Comparison of ENCODE assay signal across 13 cellular contexts in genomic region chr4:127870688-127871087, GRCh38. TPM values are rescaled to one million over a fixed set of nuclear protein-coding genes. Genes with fewer than 3 reads are reported as not detected.
DNase-seq lines count a peak whose midpoint lies in the region; ATAC-seq and TF ChIP-seq lines count a peak whose summit lies in the region.
"Had no signal": no experiment of that assay in that cellular context is flagged by ENCODE, and none has a peak within 500 bp of the region (broad histone marks: within the 10 kb centered on the region; RNA-seq: fewer than 3 reads in every experiment).

No MANE protein-coding gene starts in this region.

- H3K9me3 ChIP-seq in HEK293 (ENCODE audit: control insufficient read depth, insufficient read depth, low read depth, low read length) (no peaks in the 10 kb centered on the region), sigmoid colon (no peaks in the 10 kb centered on the region)

- peak overlapping the region in 2 of 5 experiments; percentile 48 to 49 for H3K4me3 Mint-ChIP-seq in brain
- H3K4me3 Mint-ChIP-seq: activated T-cell treated with anti-CD3 and anti-CD28 coated beads, Interleukin-2, amount 50 U/mL, for 24 hours; T-helper 2 cell treated with Interferon-gamma antibody and Interleukin-4, amounts not matched to agents 5 μg/mL and 100 μg/mL, for 36 hours had no signal

- peaks cover 0 to under 1% of the 10 kb centered on the region in 2 experiments; a peak in 1 of 3 replicates for H3K36me3 ChIP-seq in HEK293 (ENCODE audit: control insufficient read depth in 2 of 2, insufficient read depth in 1 of 2, low read length in 2 of 2)
- H3K36me3 ChIP-seq in sigmoid colon, result no peaks in the 10 kb centered on the region

- peaks cover 9% of the 10 kb centered on the region for H3K4me1 Mint-ChIP-seq in brain

- H3K27ac Mint-ChIP-seq in brain, result peak overlapping the region in 3 of 5 experiments; percentile 34 to 90 (median 75)
- H3K27ac Mint-ChIP-seq: activated T-cell treated with anti-CD3 and anti-CD28 coated beads, Interleukin-2, amount 50 U/mL, for 24 hours; T-helper 2 cell treated with Interferon-gamma antibody and Interleukin-4, amounts not matched to agents 5 μg/mL and 100 μg/mL, for 36 hours had no signal

- CTCF ChIA-PET in HEK293 (lab: Yijun Ruan, JAX), result interaction anchor here (0.8 kb wide), 1 partner anchor 24 kb away, joined by 5 read pairs; no protein-coding TSS in a partner anchor

- POLR2A ChIA-PET in HEK293 (lab: Yijun Ruan, JAX), result no interaction called here

- intact Hi-C loops in sigmoid colon (cut with DNase I), result loop anchor here (10.0 kb wide), 1 partner anchor 236 kb away; the partner anchor contains the start of gene INTU

- no peak for ATAC-seq in HG03139 (IDR thresholded peaks at IDR 0.05; ENCODE audit: unreplicated experiment)

- H3K27ac ChIP-seq in HEK293 (ENCODE audit: extremely low read depth, low read depth, low read length) (no peak overlapping the region), sigmoid colon (peak overlapping the region in 1 of 4 donors; percentile 10)

- in situ Hi-C loops in KBM-7 (cut with MboI; ENCODE audit: low pct_unique_long_range_greater_than_20kb, low sequenced_read_pairs), result no loop called here

- H3K36me3 Mint-ChIP-seq in brain, result peaks cover 4% of the 10 kb centered on the region

- TF ChIP-seq CTCF in HEK293 (tag by site-specific recombination; IDR thresholded peaks at IDR 0.05), result no peak
- TF ChIP-seq CTCF in brain (conservative IDR thresholded peaks at IDR 0.05), result no peak
- TF ChIP-seq CTCF in sigmoid colon (IDR thresholded peaks at IDR 0.05), result no peak

- 71 to 84% methylated on average over 3 of the region's 3 CpGs for WGBS in sigmoid colon, 2 donors

- no peaks in the 10 kb centered on the region for H3K27me3 Mint-ChIP-seq in brain
- H3K27me3 Mint-ChIP-seq: activated T-cell treated with anti-CD3 and anti-CD28 coated beads, Interleukin-2, amount 50 U/mL, for 24 hours had no signal

- H3K9me3 Mint-ChIP-seq in brain, result peaks cover 0 to 9% (median 4%) of the 10 kb centered on the region in 5 experiments
- H3K9me3 Mint-ChIP-seq: activated T-cell treated with anti-CD3 and anti-CD28 coated beads, Interleukin-2, amount 50 U/mL, for 24 hours had no signal

- no peaks in the 10 kb centered on the region for H3K27me3 ChIP-seq in sigmoid colon

- DNase-seq in A172 (ENCODE audit: low spot score) (peak; percentile 65), hepatic stellate cell (ENCODE audit: low spot score) (peak; percentile 37), sigmoid colon (no peak), KBM-7 (no peak)
- DNase-seq in activated CD4-positive, alpha-beta T cell treated with anti-CD3 and anti-CD28 coated beads for 48 hours, result no peak
- DNase-seq: activated T-cell treated with anti-CD3 and anti-CD28 coated beads, Interleukin-2, amount 50 U/mL, for 24 hours; midbrain; NCI-H748 treated with DMSO at 0.1 percent for 48 hours; stimulated activated naive CD4-positive, alpha-beta T cell had no signal

- H3K4me1 ChIP-seq in HEK293 (ENCODE audit: control insufficient read depth, insufficient read depth, low read length), result no peaks in the 10 kb centered on the region
- peaks cover 0 to 13% (median 4%) of the 10 kb centered on the region in 4 donors for H3K4me1 ChIP-seq in sigmoid colon

- H3K4me3 ChIP-seq in HEK293 (ENCODE audit: low read depth, low read length), result no peak overlapping the region
- H3K4me3 ChIP-seq in sigmoid colon, result no peak overlapping the region

- TF ChIP-seq POLR2A in sigmoid colon (IDR thresholded peaks at IDR 0.05), result no peak

- no peak for TF ChIP-seq EP300 in sigmoid colon (IDR thresholded peaks at IDR 0.05)

TF ChIP-seq in HEK293, 187 proteins besides CTCF, POLR2A, EP300 and RAD21:
- TF ChIP-seq PRDM1 (tag by site-specific recombination; IDR thresholded peaks at IDR 0.05), result peak; percentile 42
- peak; percentile 66 for TF ChIP-seq FEZF1 (tag by site-specific recombination; IDR thresholded peaks at IDR 0.05)
- TF ChIP-seq ZNF600 (tag by site-specific recombination; IDR thresholded peaks at IDR 0.05), result 0 out of 2 replicates have a peak, but pooled peaks have one; percentile 33
- TF ChIP-seq ZBTB49 (tag by site-specific recombination; IDR thresholded peaks at IDR 0.05; ENCODE audit: low read depth), result no peak

RNA-seq across cellular contexts. Expression of gene PLK4, which starts 10.0 kb away (rescaled TPM):
- total RNA-seq in A172 (2014; rRNA removed; shearing (Covaris generic)), result 20.0 and 46.9 TPM in 2 replicates
- polyA plus RNA-seq in brain (ENCODE audit: insufficient read depth, low read depth, low replicate concordance) (2.5 TPM), sigmoid colon (1 to 10 TPM; 4.2 to 7.5 (median 5.5) TPM)
- total RNA-seq in sigmoid colon, result 1 to 10 TPM in 1 of 4 donors, under 1 TPM in 2, not detected in 1; 0.16 to 1.7 (median 0.27) TPM

Comparison
In these comparisons a context has a peak if more than half of its experiments do, and no peak if none do; other contexts are left out.
1. DNase-seq: peak in A172 (single experiment) and hepatic stellate cell (single experiment); none in activated CD4-positive, alpha-beta T cell treated with anti-CD3 and anti-CD28 coated beads for 48 hours (single experiment), sigmoid colon (single experiment) and KBM-7 (single experiment).